ENCODE assay signal across 2 cellular contexts in the genomic region with DNA sequence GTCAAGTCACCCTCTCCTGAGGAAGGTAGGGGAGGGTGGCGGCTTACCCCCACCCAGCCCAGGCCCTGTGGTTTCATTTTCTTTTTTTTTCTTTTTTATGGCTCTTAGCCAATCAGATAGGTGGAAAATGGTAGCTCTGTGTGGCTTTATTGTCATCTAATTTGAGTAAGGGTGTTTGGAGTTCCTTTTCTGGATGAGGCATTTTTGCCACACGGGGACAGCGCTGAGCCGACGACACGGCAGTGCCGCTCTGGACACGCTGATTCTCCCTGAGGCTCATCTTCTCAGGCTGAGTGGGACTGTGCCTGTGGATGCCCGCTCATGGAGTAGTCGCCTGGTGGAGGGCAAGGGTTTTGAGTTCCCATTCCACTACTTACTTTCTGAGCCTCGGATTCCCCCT.
TF ChIP-seq lines count a peak whose summit lies in the region.

No MANE protein-coding gene starts in this region.

TF ChIP-seq in IMR-90, 13 proteins besides CTCF, POLR2A, EP300 and RAD21:
- TF ChIP-seq NFE2L2 (IDR thresholded peaks at IDR 0.05; ENCODE audit: low read depth, low read length): no peak
- no peak for TF ChIP-seq MAZ (IDR thresholded peaks at IDR 0.05; ENCODE audit: borderline replicate concordance, low read depth, low read length)
- TF ChIP-seq FOS (IDR thresholded peaks at IDR 0.05; ENCODE audit: low read depth, low read length): no peak
- no peak for TF ChIP-seq RCOR1 (IDR thresholded peaks at IDR 0.05; ENCODE audit: insufficient replicate concordance, low read length)
- TF ChIP-seq SMC3 (IDR thresholded peaks at IDR 0.05; ENCODE audit: low read depth, low read length): no peak
- TF ChIP-seq, protein P1, sequence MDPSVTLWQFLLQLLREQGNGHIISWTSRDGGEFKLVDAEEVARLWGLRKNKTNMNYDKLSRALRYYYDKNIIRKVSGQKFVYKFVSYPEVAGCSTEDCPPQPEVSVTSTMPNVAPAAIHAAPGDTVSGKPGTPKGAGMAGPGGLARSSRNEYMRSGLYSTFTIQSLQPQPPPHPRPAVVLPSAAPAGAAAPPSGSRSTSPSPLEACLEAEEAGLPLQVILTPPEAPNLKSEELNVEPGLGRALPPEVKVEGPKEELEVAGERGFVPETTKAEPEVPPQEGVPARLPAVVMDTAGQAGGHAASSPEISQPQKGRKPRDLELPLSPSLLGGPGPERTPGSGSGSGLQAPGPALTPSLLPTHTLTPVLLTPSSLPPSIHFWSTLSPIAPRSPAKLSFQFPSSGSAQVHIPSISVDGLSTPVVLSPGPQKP (IDR thresholded peaks at IDR 0.05; ENCODE audit: borderline replicate concordance, low read depth, low read length): no peak
- TF ChIP-seq CEBPB (IDR thresholded peaks at IDR 0.05; ENCODE audit: low read depth, low read length): no peak
- TF ChIP-seq MAFK (IDR thresholded peaks at IDR 0.05; ENCODE audit: low read depth, low read length): no peak
- TF ChIP-seq MXI1 (IDR thresholded peaks at IDR 0.05; ENCODE audit: borderline replicate concordance, low read depth, low read length): no peak
- no peak for TF ChIP-seq RFX5 (IDR thresholded peaks at IDR 0.05; ENCODE audit: low read depth, low read length)
- TF ChIP-seq, protein P2, sequence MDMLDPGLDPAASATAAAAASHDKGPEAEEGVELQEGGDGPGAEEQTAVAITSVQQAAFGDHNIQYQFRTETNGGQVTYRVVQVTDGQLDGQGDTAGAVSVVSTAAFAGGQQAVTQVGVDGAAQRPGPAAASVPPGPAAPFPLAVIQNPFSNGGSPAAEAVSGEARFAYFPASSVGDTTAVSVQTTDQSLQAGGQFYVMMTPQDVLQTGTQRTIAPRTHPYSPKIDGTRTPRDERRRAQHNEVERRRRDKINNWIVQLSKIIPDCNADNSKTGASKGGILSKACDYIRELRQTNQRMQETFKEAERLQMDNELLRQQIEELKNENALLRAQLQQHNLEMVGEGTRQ (IDR thresholded peaks at IDR 0.05; ENCODE audit: low read depth, low read length): no peak
- no peak for TF ChIP-seq BHLHE40 (IDR thresholded peaks at IDR 0.05; ENCODE audit: low read depth, low read length)
- no peak for TF ChIP-seq CHD1 (IDR thresholded peaks at IDR 0.05; ENCODE audit: low read depth, low read length)

TF ChIP-seq in K562, 482 proteins besides CTCF, POLR2A, EP300 and RAD21:
- TF ChIP-seq SLC30A9 (CRISPR knock-in tag; IDR thresholded peaks at IDR 0.05) (no peak), TEAD4 (IDR thresholded peaks at IDR 0.05; ENCODE audit: low read length) (peak; percentile 56), TEAD4 (CRISPR knock-in tag; IDR thresholded peaks at IDR 0.05; ENCODE audit: borderline replicate concordance) (no peak), RNF2 (IDR thresholded peaks at IDR 0.05) (no peak), TEAD2 (tag; IDR thresholded peaks at IDR 0.05) (peak; percentile 76; the same call in 1 of the 2 replicates), NFIC (IDR thresholded peaks at IDR 0.05) (peak; percentile 82), TEAD1 (CRISPR knock-in tag; IDR thresholded peaks at IDR 0.05) (peak; percentile 79 to 93), OTX1 (CRISPR knock-in tag; IDR thresholded peaks at IDR 0.05) (no peak), EP400 (IDR thresholded peaks at IDR 0.05) (no peak), CBFA2T2 (conservative IDR thresholded peaks at IDR 0.05) (no peak), MAFF (IDR thresholded peaks at IDR 0.05; ENCODE audit: low read length) (no peak), RCOR1 (IDR thresholded peaks at IDR 0.05; ENCODE audit: borderline replicate concordance in 1 of 2, low read depth in 2 of 2, low read length in 2 of 2) (no peak), TAL1 (IDR thresholded peaks at IDR 0.05) (no peak)
- TF ChIP-seq, protein P3, sequence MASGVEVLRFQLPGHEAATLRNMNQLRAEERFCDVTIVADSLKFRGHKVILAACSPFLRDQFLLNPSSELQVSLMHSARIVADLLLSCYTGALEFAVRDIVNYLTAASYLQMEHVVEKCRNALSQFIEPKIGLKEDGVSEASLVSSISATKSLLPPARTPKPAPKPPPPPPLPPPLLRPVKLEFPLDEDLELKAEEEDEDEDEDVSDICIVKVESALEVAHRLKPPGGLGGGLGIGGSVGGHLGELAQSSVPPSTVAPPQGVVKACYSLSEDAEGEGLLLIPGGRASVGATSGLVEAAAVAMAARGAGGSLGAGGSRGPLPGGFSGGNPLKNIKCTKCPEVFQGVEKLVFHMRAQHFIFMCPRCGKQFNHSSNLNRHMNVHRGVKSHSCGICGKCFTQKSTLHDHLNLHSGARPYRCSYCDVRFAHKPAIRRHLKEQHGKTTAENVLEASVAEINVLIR (CRISPR knock-in tag; IDR thresholded peaks at IDR 0.05): no peak
- TF ChIP-seq, protein P4, sequence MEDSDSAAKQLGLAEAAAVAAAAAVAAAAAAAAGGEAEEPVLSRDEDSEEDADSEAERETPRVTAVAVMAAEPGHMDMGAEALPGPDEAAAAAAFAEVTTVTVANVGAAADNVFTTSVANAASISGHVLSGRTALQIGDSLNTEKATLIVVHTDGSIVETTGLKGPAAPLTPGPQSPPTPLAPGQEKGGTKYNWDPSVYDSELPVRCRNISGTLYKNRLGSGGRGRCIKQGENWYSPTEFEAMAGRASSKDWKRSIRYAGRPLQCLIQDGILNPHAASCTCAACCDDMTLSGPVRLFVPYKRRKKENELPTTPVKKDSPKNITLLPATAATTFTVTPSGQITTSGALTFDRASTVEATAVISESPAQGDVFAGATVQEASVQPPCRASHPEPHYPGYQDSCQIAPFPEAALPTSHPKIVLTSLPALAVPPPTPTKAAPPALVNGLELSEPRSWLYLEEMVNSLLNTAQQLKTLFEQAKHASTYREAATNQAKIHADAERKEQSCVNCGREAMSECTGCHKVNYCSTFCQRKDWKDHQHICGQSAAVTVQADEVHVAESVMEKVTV (CRISPR knock-in tag; IDR thresholded peaks at IDR 0.05): 0 out of 2 replicates have a peak, but pooled peaks have one; percentile 18
- TF ChIP-seq, protein P5, sequence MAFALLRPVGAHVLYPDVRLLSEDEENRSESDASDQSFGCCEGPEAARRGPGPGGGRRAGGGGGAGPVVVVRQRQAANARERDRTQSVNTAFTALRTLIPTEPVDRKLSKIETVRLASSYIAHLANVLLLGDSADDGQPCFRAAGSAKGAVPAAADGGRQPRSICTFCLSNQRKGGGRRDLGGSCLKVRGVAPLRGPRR (CRISPR knock-in tag; IDR thresholded peaks at IDR 0.05): no peak
